8 cellular contexts compared by ENCODE assay signal in the genomic region with DNA sequence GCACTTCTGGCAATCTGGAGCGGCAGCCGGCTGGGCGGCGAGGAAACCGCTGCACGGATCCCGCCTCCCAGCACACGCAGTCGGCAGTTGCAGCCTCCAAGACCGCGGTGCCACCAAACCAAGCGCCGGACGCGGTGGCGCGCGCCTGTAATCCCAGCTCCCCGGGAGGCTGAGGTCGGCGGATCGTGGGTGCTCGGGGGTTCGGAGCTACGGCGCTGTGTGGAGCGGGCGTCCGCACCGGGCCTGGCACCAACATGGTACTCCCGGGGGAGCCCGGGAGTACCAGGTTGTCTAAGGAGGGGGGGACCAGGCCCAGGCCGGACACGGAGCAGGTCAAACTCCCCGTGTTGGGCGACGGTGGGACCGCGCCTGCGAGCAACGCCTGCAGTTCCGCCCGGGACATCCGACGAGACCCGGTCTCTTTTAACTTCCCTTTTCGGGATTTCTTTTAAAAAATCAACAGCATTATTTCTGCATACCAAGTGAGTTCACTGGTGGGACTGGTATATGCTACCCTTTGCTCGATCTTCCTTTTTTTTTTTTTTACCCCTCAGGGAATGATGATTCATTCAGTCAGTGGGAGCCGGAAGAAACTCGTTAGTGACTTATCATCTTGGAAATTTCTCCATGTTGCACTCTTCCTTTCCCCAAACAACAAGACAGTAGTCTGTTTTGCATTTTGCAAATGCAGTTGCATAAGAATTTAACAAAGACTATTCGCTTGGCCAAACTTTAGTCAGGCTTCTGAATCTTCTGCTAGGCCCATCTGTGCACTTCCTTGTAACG. TPM values are rescaled to one million over a fixed set of nuclear protein-coding genes. Genes with fewer than 3 reads are reported as not detected.
A peak's percentile ranks its signal among the peaks of the same experiment; 100 is the strongest.
DNase-seq lines count a peak whose midpoint lies in the region; ATAC-seq and TF ChIP-seq lines count a peak whose summit lies in the region.

No MANE protein-coding gene starts in this region.

- H3K27ac ChIP-seq in naive thymus-derived CD4-positive, alpha-beta T cell (ENCODE audit: low read depth, low read length) = no peak overlapping the region

- H3K36me3 ChIP-seq in naive thymus-derived CD4-positive, alpha-beta T cell (ENCODE audit: control insufficient read depth in 2 of 3, insufficient read depth in 3 of 3, low read length in 3 of 3) = no peaks in the 10 kb centered on the region

- ATAC-seq in naive thymus-derived CD4-positive, alpha-beta T cell = peak; percentile 17
- ATAC-seq in omental fat pad (ENCODE audit: low FRiP score) (no peak), GM21723 (IDR thresholded peaks at IDR 0.05; ENCODE audit: unreplicated experiment) (no peak), GM21381 (IDR thresholded peaks at IDR 0.05; ENCODE audit: unreplicated experiment) (no peak)

- peak overlapping the region; percentile 88 for H3K27ac Mint-ChIP-seq in dendritic cell treated with granulocyte-macrophage colony-stimulating factor and Interleukin-4, amounts not matched to agents 40 ng/mL and 50 ng/mL, for 4 days
- H3K27ac Mint-ChIP-seq in naive thymus-derived CD4-positive, alpha-beta T cell = no peak overlapping the region

- TF ChIP-seq CTCF in omental fat pad (IDR thresholded peaks at IDR 0.05) = no peak

- H3K4me1 Mint-ChIP-seq in dendritic cell treated with granulocyte-macrophage colony-stimulating factor and Interleukin-4, amounts not matched to agents 40 ng/mL and 50 ng/mL, for 4 days (ENCODE audit: low read depth) = peaks cover 38% of the 10 kb centered on the region
- peaks cover 23 to 46% (median 34%) of the 10 kb centered on the region in 7 donors for H3K4me1 Mint-ChIP-seq in naive thymus-derived CD4-positive, alpha-beta T cell

- H3K9me3 ChIP-seq in naive thymus-derived CD4-positive, alpha-beta T cell (ENCODE audit: control insufficient read depth in 2 of 3, low read length in 3 of 3) = no peaks in the 10 kb centered on the region

- POLR2A ChIA-PET in naive thymus-derived CD4-positive, alpha-beta T cell (lab: Charles Lee) = interaction anchor here (0.6 kb wide), 1 partner anchor 143 kb away, joined by 4 read pairs; no protein-coding TSS in a partner anchor

- intact Hi-C loops in dendritic cell treated with granulocyte-macrophage colony-stimulating factor and Interleukin-4, amounts not matched to agents 40 ng/mL and 50 ng/mL, for 4 days (cut with micrococcal nuclease) = no loop called here
- intact Hi-C loops in naive thymus-derived CD4-positive, alpha-beta T cell (cut with micrococcal nuclease) = no loop called here

- no peaks in the 10 kb centered on the region for H3K9me3 Mint-ChIP-seq in dendritic cell treated with granulocyte-macrophage colony-stimulating factor and Interleukin-4, amounts not matched to agents 40 ng/mL and 50 ng/mL, for 4 days
- H3K9me3 Mint-ChIP-seq in naive thymus-derived CD4-positive, alpha-beta T cell = peaks cover 0 to 13% (median 3%) of the 10 kb centered on the region in 11 donors

- H3K4me3 ChIP-seq in naive thymus-derived CD4-positive, alpha-beta T cell (ENCODE audit: low read length) = peak overlapping the region; percentile 37

- DNase-seq in EH (ENCODE audit: low read depth) = peak; percentile 88
- peak; percentile 95 for DNase-seq in RPMI7951 (ENCODE audit: low read depth)
- DNase-seq in naive thymus-derived CD4-positive, alpha-beta T cell = peak in 2 of 9 donors; percentile 12 to 16
- DNase-seq in omental fat pad (ENCODE audit: low spot score) = no peak
- no peak for DNase-seq in NCI-H2196 treated with DMSO at 0.1 percent for 48 hours (lab: John Stamatoyannopoulos, UW; ENCODE audit: unreplicated experiment)

- H3K4me3 Mint-ChIP-seq in dendritic cell treated with granulocyte-macrophage colony-stimulating factor and Interleukin-4, amounts not matched to agents 40 ng/mL and 50 ng/mL, for 4 days = peak overlapping the region; percentile 80
- H3K4me3 Mint-ChIP-seq in naive thymus-derived CD4-positive, alpha-beta T cell = peak overlapping the region; percentile 71 to 83 (median 78)

- peaks cover 5% of the 10 kb centered on the region for H3K27me3 Mint-ChIP-seq in dendritic cell treated with granulocyte-macrophage colony-stimulating factor and Interleukin-4, amounts not matched to agents 40 ng/mL and 50 ng/mL, for 4 days
- peaks cover 32 to 50% (median 43%) of the 10 kb centered on the region in 5 donors for H3K27me3 Mint-ChIP-seq in naive thymus-derived CD4-positive, alpha-beta T cell

- H3K36me3 Mint-ChIP-seq in dendritic cell treated with granulocyte-macrophage colony-stimulating factor and Interleukin-4, amounts not matched to agents 40 ng/mL and 50 ng/mL, for 4 days (ENCODE audit: low read depth) = no peaks in the 10 kb centered on the region
- H3K36me3 Mint-ChIP-seq in naive thymus-derived CD4-positive, alpha-beta T cell = peaks cover 0 to 6% (median 3%) of the 10 kb centered on the region in 5 donors

- no peaks in the 10 kb centered on the region for H3K27me3 ChIP-seq in naive thymus-derived CD4-positive, alpha-beta T cell (ENCODE audit: control insufficient read depth in 2 of 2, insufficient read depth in 2 of 2, low read length in 2 of 2)

- H3K4me1 ChIP-seq in naive thymus-derived CD4-positive, alpha-beta T cell (ENCODE audit: control insufficient read depth in 2 of 2, insufficient read depth in 2 of 2, low read length in 2 of 2) = peaks cover 7 to 15% of the 10 kb centered on the region in 2 donors

- CTCF ChIA-PET in naive thymus-derived CD4-positive, alpha-beta T cell (lab: Charles Lee) = interaction anchor here (1.0 to 2.1 kb wide), 3 partner anchors 9 to 139 kb away, joined by 3 to 12 read pairs (median 3); no protein-coding TSS in a partner anchor

RNA-seq across cellular contexts. Expression of a gene that starts 27.6 kb away (rescaled TPM):
- total RNA-seq in RPMI7951 (2014; rRNA removed; shearing (Covaris generic)) = 1.1 and 2.4 TPM in 2 replicates
- total RNA-seq in naive thymus-derived CD4-positive, alpha-beta T cell = under 1 TPM; 0.22 to 0.73 (median 0.57) TPM
- polyA plus RNA-seq in naive thymus-derived CD4-positive, alpha-beta T cell = under 1 TPM; 0.08 to 0.47 TPM
- 1 to 10 TPM in 1 of 4 donors, under 1 TPM in 3; 0.36 to 1.9 (median 0.59) TPM for total RNA-seq in omental fat pad

RNA-seq across cellular contexts. Expression of a gene that starts 53.8 kb away (rescaled TPM):
- total RNA-seq in RPMI7951 (2014; rRNA removed; shearing (Covaris generic)) = 47.3 and 62.2 TPM in 2 replicates
- 10 to 100 TPM; 22.9 to 93.9 (median 67.5) TPM for total RNA-seq in naive thymus-derived CD4-positive, alpha-beta T cell
- polyA plus RNA-seq in naive thymus-derived CD4-positive, alpha-beta T cell = 10 to 100 TPM; 53.0 to 82.2 TPM
- 10 to 100 TPM; 37.0 to 75.2 (median 58.4) TPM for total RNA-seq in omental fat pad

Comparison
In these comparisons a context has a peak if more than half of its experiments do, and no peak if none do; other contexts are left out.
1. DNase-seq: peak in EH (single experiment) and RPMI7951 (single experiment); none in omental fat pad (single experiment) and NCI-H2196 treated with DMSO at 0.1 percent for 48 hours (single experiment).